1 cellular context compared by ENCODE assay signal in genomic region chr6:34239240-34239825, GRCh38.
TF ChIP-seq lines count a peak whose summit lies in the region.

No MANE protein-coding gene starts in this region.

TF ChIP-seq in HEK293, 187 proteins besides CTCF, POLR2A, EP300 and RAD21 (continued from another document and continues in another):
- TF ChIP-seq, protein P1, sequence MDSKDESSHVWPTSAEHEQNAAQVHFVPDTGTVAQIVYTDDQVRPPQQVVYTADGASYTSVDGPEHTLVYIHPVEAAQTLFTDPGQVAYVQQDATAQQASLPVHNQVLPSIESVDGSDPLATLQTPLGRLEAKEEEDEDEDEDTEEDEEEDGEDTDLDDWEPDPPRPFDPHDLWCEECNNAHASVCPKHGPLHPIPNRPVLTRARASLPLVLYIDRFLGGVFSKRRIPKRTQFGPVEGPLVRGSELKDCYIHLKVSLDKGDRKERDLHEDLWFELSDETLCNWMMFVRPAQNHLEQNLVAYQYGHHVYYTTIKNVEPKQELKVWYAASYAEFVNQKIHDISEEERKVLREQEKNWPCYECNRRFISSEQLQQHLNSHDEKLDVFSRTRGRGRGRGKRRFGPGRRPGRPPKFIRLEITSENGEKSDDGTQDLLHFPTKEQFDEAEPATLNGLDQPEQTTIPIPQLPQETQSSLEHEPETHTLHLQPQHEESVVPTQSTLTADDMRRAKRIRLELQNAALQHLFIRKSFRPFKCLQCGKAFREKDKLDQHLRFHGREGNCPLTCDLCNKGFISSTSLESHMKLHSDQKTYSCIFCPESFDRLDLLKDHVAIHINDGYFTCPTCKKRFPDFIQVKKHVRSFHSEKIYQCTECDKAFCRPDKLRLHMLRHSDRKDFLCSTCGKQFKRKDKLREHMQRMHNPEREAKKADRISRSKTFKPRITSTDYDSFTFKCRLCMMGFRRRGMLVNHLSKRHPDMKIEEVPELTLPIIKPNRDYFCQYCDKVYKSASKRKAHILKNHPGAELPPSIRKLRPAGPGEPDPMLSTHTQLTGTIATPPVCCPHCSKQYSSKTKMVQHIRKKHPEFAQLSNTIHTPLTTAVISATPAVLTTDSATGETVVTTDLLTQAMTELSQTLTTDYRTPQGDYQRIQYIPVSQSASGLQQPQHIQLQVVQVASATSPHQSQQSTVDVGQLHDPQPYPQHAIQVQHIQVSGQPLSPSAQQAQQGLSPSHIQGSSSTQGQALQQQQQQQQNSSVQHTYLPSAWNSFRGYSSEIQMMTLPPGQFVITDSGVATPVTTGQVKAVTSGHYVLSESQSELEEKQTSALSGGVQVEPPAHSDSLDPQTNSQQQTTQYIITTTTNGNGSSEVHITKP (tag by site-specific recombination; IDR thresholded peaks at IDR 0.05), result no peak
- TF ChIP-seq ZNF211 (tag by site-specific recombination; IDR thresholded peaks at IDR 0.05; ENCODE audit: low read depth) (no peak), INSM2 (tag by site-specific recombination; IDR thresholded peaks at IDR 0.05) (0 out of 2 replicates have a peak, but pooled peaks have one; percentile 15), PRDM6 (tag by site-specific recombination; IDR thresholded peaks at IDR 0.05) (no peak), OSR2 (tag by site-specific recombination; IDR thresholded peaks at IDR 0.05) (no peak), ZNF701 (tag by site-specific recombination; IDR thresholded peaks at IDR 0.05) (no peak), ZBTB48 (tag by site-specific recombination; IDR thresholded peaks at IDR 0.05) (no peak), ZNF366 (tag by site-specific recombination; conservative IDR thresholded peaks at IDR 0.05) (0 out of 2 replicates have a peak, but pooled peaks have one; percentile 12), ZNF791 (tag by site-specific recombination; IDR thresholded peaks at IDR 0.05) (no peak), REPIN1 (tag by site-specific recombination; IDR thresholded peaks at IDR 0.05; ENCODE audit: low read depth) (no peak), SALL2 (tag by site-specific recombination; IDR thresholded peaks at IDR 0.05; ENCODE audit: borderline replicate concordance) (no peak), ZNF292 (tag by site-specific recombination; IDR thresholded peaks at IDR 0.05; ENCODE audit: borderline replicate concordance, low read depth) (no peak), ZFP41 (tag by site-specific recombination; IDR thresholded peaks at IDR 0.05; ENCODE audit: borderline replicate concordance) (no peak), ZNF639 (tag by site-specific recombination; IDR thresholded peaks at IDR 0.05) (no peak; the same call in 1 of the 2 replicates), ZNF449 (tag by site-specific recombination; IDR thresholded peaks at IDR 0.05) (no peak), ZBTB20 (tag by site-specific recombination; IDR thresholded peaks at IDR 0.05) (no peak), ZBTB17 (tag by site-specific recombination; IDR thresholded peaks at IDR 0.05) (no peak), ZNF837 (tag by site-specific recombination; IDR thresholded peaks at IDR 0.05) (no peak), ZEB2 (tag by site-specific recombination; IDR thresholded peaks at IDR 0.05) (peak; percentile 67; the same call in 1 of the 2 replicates), ZBTB21 (tag by site-specific recombination; IDR thresholded peaks at IDR 0.05) (no peak), TRIM28 (IDR thresholded peaks at IDR 0.05; ENCODE audit: borderline replicate concordance, low read length) (no peak), MEIS1 (CRISPR knock-in tag; IDR thresholded peaks at IDR 0.05; ENCODE audit: borderline replicate concordance) (0 out of 2 replicates have a peak, but pooled peaks have one; percentile 41), BCL11A (tag by site-specific recombination; IDR thresholded peaks at IDR 0.05; ENCODE audit: low read depth) (peak; percentile 52; the same call in 1 of the 2 replicates), SP2 (tag by site-specific recombination; IDR thresholded peaks at IDR 0.05) (no peak), ZNF202 (tag by site-specific recombination; IDR thresholded peaks at IDR 0.05; ENCODE audit: borderline replicate concordance) (no peak), ZNF335 (tag by site-specific recombination; conservative IDR thresholded peaks at IDR 0.05) (no peak), ZXDB (tag by site-specific recombination; IDR thresholded peaks at IDR 0.05) (no peak), HIC1 (tag by site-specific recombination; IDR thresholded peaks at IDR 0.05) (no peak; the same call in 1 of the 2 replicates), ZNF561 (tag by site-specific recombination; IDR thresholded peaks at IDR 0.05; ENCODE audit: borderline replicate concordance) (no peak), ZNF426 (tag by site-specific recombination; IDR thresholded peaks at IDR 0.05) (no peak), SP7 (tag by site-specific recombination; IDR thresholded peaks at IDR 0.05) (0 out of 2 replicates have a peak, but pooled peaks have one; percentile 60)
- TF ChIP-seq, protein P2, sequence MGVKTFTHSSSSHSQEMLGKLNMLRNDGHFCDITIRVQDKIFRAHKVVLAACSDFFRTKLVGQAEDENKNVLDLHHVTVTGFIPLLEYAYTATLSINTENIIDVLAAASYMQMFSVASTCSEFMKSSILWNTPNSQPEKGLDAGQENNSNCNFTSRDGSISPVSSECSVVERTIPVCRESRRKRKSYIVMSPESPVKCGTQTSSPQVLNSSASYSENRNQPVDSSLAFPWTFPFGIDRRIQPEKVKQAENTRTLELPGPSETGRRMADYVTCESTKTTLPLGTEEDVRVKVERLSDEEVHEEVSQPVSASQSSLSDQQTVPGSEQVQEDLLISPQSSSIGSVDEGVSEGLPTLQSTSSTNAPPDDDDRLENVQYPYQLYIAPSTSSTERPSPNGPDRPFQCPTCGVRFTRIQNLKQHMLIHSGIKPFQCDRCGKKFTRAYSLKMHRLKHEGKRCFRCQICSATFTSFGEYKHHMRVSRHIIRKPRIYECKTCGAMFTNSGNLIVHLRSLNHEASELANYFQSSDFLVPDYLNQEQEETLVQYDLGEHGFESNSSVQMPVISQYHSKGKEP (tag by site-specific recombination; IDR thresholded peaks at IDR 0.05), result no peak
- TF ChIP-seq, protein P3, sequence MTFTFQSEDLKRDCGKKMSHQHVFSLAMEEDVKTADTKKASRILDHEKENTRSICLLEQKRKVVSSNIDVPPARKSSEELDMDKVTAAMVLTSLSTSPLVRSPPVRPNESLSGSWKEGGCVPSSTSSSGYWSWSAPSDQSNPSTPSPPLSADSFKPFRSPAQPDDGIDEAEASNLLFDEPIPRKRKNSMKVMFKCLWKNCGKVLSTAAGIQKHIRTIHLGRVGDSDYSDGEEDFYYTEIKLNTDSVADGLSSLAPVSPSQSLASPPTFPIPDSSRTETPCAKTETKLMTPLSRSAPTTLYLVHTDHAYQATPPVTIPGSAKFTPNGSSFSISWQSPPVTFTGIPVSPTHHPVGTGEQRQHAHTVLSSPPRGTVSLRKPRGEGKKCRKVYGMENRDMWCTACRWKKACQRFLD (tag by site-specific recombination; IDR thresholded peaks at IDR 0.05), result no peak
- TF ChIP-seq, protein P4, sequence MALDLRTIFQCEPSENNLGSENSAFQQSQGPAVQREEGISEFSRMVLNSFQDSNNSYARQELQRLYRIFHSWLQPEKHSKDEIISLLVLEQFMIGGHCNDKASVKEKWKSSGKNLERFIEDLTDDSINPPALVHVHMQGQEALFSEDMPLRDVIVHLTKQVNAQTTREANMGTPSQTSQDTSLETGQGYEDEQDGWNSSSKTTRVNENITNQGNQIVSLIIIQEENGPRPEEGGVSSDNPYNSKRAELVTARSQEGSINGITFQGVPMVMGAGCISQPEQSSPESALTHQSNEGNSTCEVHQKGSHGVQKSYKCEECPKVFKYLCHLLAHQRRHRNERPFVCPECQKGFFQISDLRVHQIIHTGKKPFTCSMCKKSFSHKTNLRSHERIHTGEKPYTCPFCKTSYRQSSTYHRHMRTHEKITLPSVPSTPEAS (tag by site-specific recombination; IDR thresholded peaks at IDR 0.05), result no peak
- TF ChIP-seq, protein P5, sequence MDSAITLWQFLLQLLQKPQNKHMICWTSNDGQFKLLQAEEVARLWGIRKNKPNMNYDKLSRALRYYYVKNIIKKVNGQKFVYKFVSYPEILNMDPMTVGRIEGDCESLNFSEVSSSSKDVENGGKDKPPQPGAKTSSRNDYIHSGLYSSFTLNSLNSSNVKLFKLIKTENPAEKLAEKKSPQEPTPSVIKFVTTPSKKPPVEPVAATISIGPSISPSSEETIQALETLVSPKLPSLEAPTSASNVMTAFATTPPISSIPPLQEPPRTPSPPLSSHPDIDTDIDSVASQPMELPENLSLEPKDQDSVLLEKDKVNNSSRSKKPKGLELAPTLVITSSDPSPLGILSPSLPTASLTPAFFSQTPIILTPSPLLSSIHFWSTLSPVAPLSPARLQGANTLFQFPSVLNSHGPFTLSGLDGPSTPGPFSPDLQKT (IDR thresholded peaks at IDR 0.05; ENCODE audit: borderline replicate concordance, low read depth, low read length), result no peak
- TF ChIP-seq, protein P6, sequence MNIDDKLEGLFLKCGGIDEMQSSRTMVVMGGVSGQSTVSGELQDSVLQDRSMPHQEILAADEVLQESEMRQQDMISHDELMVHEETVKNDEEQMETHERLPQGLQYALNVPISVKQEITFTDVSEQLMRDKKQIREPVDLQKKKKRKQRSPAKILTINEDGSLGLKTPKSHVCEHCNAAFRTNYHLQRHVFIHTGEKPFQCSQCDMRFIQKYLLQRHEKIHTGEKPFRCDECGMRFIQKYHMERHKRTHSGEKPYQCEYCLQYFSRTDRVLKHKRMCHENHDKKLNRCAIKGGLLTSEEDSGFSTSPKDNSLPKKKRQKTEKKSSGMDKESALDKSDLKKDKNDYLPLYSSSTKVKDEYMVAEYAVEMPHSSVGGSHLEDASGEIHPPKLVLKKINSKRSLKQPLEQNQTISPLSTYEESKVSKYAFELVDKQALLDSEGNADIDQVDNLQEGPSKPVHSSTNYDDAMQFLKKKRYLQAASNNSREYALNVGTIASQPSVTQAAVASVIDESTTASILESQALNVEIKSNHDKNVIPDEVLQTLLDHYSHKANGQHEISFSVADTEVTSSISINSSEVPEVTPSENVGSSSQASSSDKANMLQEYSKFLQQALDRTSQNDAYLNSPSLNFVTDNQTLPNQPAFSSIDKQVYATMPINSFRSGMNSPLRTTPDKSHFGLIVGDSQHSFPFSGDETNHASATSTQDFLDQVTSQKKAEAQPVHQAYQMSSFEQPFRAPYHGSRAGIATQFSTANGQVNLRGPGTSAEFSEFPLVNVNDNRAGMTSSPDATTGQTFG (tag by site-specific recombination; IDR thresholded peaks at IDR 0.05; ENCODE audit: borderline replicate concordance), result no peak
